In genomic region chr1:169052727-169053126, GRCh38 we compare ENCODE assay signal across 23 cellular contexts.
"Had no signal": no experiment of that assay in that cellular context is flagged by ENCODE, and none has a peak within 500 bp of the region (broad histone marks: within the 10 kb centered on the region; RNA-seq: fewer than 3 reads in every experiment).

No MANE protein-coding gene starts in this region.

- H3K4me3 Mint-ChIP-seq: activated CD8-positive, alpha-beta T cell treated with anti-CD3 and anti-CD28 coated beads, Interleukin-2, amount 10 ng/mL, durations not matched to agents 7 days and 5 days; activated T-helper 17 cell treated with anti-CD3 and anti-CD28 coated beads, Interleukin-2, amount 50 U/mL, for 72 hours; brain; natural killer cell; T-cell; T-helper 2 cell treated with Interferon-gamma antibody and Interleukin-4, amounts not matched to agents 5 μg/mL and 100 μg/mL, for 36 hours had no signal

- H3K27ac ChIP-seq: WERI-Rb-1 had no signal

- H3K4me3 ChIP-seq: lung had no signal

- H3K36me3 Mint-ChIP-seq: activated naive CD4-positive, alpha-beta T cell treated with anti-CD3 and anti-CD28 coated beads, Interleukin-2, amount 50 U/mL, for 72 hours; brain; natural killer cell; T-cell had no signal

- H3K9me3 Mint-ChIP-seq: activated T-helper 17 cell treated with anti-CD3 and anti-CD28 coated beads, Interleukin-2, amount 50 U/mL, for 72 hours; brain; natural killer cell; T-cell; T-helper 2 cell treated with Interferon-gamma antibody and Interleukin-4, amounts not matched to agents 5 μg/mL and 100 μg/mL, for 36 hours had no signal

- ATAC-seq: activated CD8-positive, alpha-beta T cell treated with anti-CD3 and anti-CD28 coated beads, Interleukin-2, amount 10 ng/mL, durations not matched to agents 7 days and 5 days; esophagus mucosa; natural killer cell; stimulated activated naive CD8-positive, alpha-beta T cell treated with anti-CD3 and anti-CD28 coated beads, Interleukin-15, Interleukin-2, amounts not matched to agents 100 U/mL and 50 U/mL, for 24 hours; T-cell had no signal

- DNase-seq: activated CD4-positive, alpha-beta T cell treated with anti-CD3 and anti-CD28 coated beads, Interleukin-2, amount 50 U/mL, for 1 hour; activated CD4-positive, CD25-positive, alpha-beta regulatory T cell treated with anti-CD3 and anti-CD28 coated beads, Interleukin-2, amount 50 U/mL, for 72 hours; activated CD8-positive, alpha-beta T cell treated with anti-CD3 and anti-CD28 coated beads, Interleukin-2, amount 10 ng/mL, durations not matched to agents 7 days and 5 days; activated T-cell treated with anti-CD3 and anti-CD28 coated beads, Interleukin-2, amount 50 U/mL, for 1 hour; aorta; effector memory CD4-positive, alpha-beta T cell; foreskin melanocyte; glutamatergic neuron; hypothalamus; left cardiac atrium; natural killer cell; stimulated activated CD4-positive, alpha-beta T cell treated with anti-CD3 and anti-CD28 coated beads, Interleukin-4, amount 100 ng/mL, for 24 hours; stimulated activated naive CD8-positive, alpha-beta T cell treated with anti-CD3 and anti-CD28 coated beads, Interleukin-15, Interleukin-2, amounts not matched to agents 100 U/mL and 50 U/mL, for 24 hours; T-cell; WERI-Rb-1 had no signal

- H3K36me3 ChIP-seq: WERI-Rb-1 had no signal

- FAIRE-seq: islet of Langerhans, TTC549 had no signal

- H3K27me3 Mint-ChIP-seq: brain had no signal

- H3K27ac Mint-ChIP-seq: activated CD8-positive, alpha-beta T cell treated with anti-CD3 and anti-CD28 coated beads, Interleukin-2, amount 10 ng/mL, durations not matched to agents 7 days and 5 days; activated T-helper 17 cell treated with anti-CD3 and anti-CD28 coated beads, Interleukin-2, amount 50 U/mL, for 72 hours; natural killer cell; T-cell; T-helper 2 cell treated with Interferon-gamma antibody and Interleukin-4, amounts not matched to agents 5 μg/mL and 100 μg/mL, for 36 hours had no signal
